19 cellular contexts compared by ENCODE assay signal in genomic region chr6:9539231-9539755, GRCh38.
DNase-seq lines count a peak whose midpoint lies in the region; ATAC-seq, FAIRE-seq and TF ChIP-seq lines count a peak whose summit lies in the region.
"Had no signal": no experiment of that assay in that cellular context is flagged by ENCODE, and none has a peak within 500 bp of the region (broad histone marks: within the 10 kb centered on the region; RNA-seq: fewer than 3 reads in every experiment).

No MANE protein-coding gene starts in this region.

- H3K9ac ChIP-seq in kidney (ENCODE audit: low read length in 2 of 2) (no peak overlapping the region), mesendoderm (ENCODE audit: low read length) (no peak overlapping the region)
- H3K9ac ChIP-seq: GM23248 had no signal

- H3K27ac ChIP-seq in A549, result 0 out of 6 replicates have a peak overlapping the region, but pooled peaks of 1 of the 2 experiments have one; percentile 7
- H3K27ac ChIP-seq in kidney (ENCODE audit: low read depth in 2 of 2, low read length in 2 of 2), result no peak overlapping the region
- no peak overlapping the region for H3K27ac ChIP-seq in mesendoderm (ENCODE audit: low read depth, low read length)
- H3K27ac ChIP-seq: GM23248 had no signal

- TF ChIP-seq EP300 in A549 (IDR thresholded peaks at IDR 0.05), result no peak

- no peak overlapping the region for H2BK15ac ChIP-seq in mesendoderm (replicated peaks; ENCODE audit: low read depth)

- no peak overlapping the region for H4K8ac ChIP-seq in mesendoderm (ENCODE audit: low read depth, low read length)

- CTCF ChIA-PET in A549 (lab: Yijun Ruan, JAX), result interaction anchor here (0.6 kb wide), 1 partner anchor 893 kb away, joined by 4 read pairs; no protein-coding TSS in a partner anchor
- CTCF ChIA-PET in HEK293T (lab: Yijun Ruan, JAX), result interaction anchor here (0.6 kb wide), 1 partner anchor 48 kb away, joined by 3 read pairs; no protein-coding TSS in a partner anchor

- H3K4me3 ChIP-seq in A549 (no peak overlapping the region), kidney (ENCODE audit: low read length in 2 of 2) (no peak overlapping the region), mesendoderm (ENCODE audit: low read length) (no peak overlapping the region)
- H3K4me3 ChIP-seq: GM23248, K562 had no signal

- no peak overlapping the region for H2BK5ac ChIP-seq in mesendoderm (ENCODE audit: low read length)

- TF ChIP-seq CTCF in A549 (IDR thresholded peaks at IDR 0.05), result no peak
- TF ChIP-seq CTCF in kidney (IDR thresholded peaks at IDR 0.05; ENCODE audit: borderline replicate concordance, extremely low read depth, insufficient read depth), result no peak

- no peak overlapping the region for H4K5ac ChIP-seq in mesendoderm (ENCODE audit: low read length)

- H2BK120ac ChIP-seq in mesendoderm (ENCODE audit: low read depth, low read length), result no peak overlapping the region

- H2AK5ac ChIP-seq in mesendoderm (ENCODE audit: low read length), result no peak overlapping the region

- no peak overlapping the region for H3K56ac ChIP-seq in mesendoderm (ENCODE audit: low read length)

- peaks cover 32% of the 10 kb centered on the region for H3K4me1 ChIP-seq in A549
- peaks cover 0 to 2% of the 10 kb centered on the region in 2 donors for H3K4me1 ChIP-seq in kidney (ENCODE audit: control insufficient read depth in 1 of 2, insufficient read depth in 1 of 2, low read depth in 1 of 2, low read length in 2 of 2)
- H3K4me1 ChIP-seq in mesendoderm (ENCODE audit: control insufficient read depth, low read depth, low read length), result no peaks in the 10 kb centered on the region

- no peak overlapping the region for H3K23ac ChIP-seq in mesendoderm (ENCODE audit: low read length)

- ATAC-seq in A549, result peak in 1 of 2 experiments; percentile 23; a peak in 1 of 6 replicates
- ATAC-seq in GM21381 (IDR thresholded peaks at IDR 0.05; ENCODE audit: unreplicated experiment), result no peak
- ATAC-seq: HCT116, K562, SK-N-SH treated with all-trans-retinoic acid at 6 μM for 48 hours had no signal

- H3K79me2 ChIP-seq in mesendoderm (ENCODE audit: control insufficient read depth, insufficient read depth, low read length), result no peaks in the 10 kb centered on the region

- no peaks in the 10 kb centered on the region for H3K27me3 ChIP-seq in mesendoderm (ENCODE audit: insufficient read depth, low read length, poor library complexity)

- H3K18ac ChIP-seq in mesendoderm (ENCODE audit: low read length), result no peak overlapping the region

- peak overlapping the region; percentile 44; the same call in 2 of the 3 replicates for H3K4me2 ChIP-seq in A549
- no peak overlapping the region for H3K4me2 ChIP-seq in mesendoderm (ENCODE audit: low read length)

- POLR2A ChIA-PET in A549 (lab: Yijun Ruan, JAX), result no interaction called here
- POLR2A ChIA-PET in HEK293T (lab: Yijun Ruan, JAX), result no interaction called here

- no peaks in the 10 kb centered on the region for H3K9me3 ChIP-seq in A549
- H3K9me3 ChIP-seq in kidney (ENCODE audit: control insufficient read depth in 1 of 2, low read length in 2 of 2), result no peaks in the 10 kb centered on the region

- intact Hi-C loops in kidney (cut with DNase I), result no loop called here

- FAIRE-seq in A549 (lab: Jason Lieb, UNC) (no peak), kidney (lab: Jason Lieb, UNC) (peak; percentile 83)
- FAIRE-seq: A204.1, K562 had no signal

- H3K36me3 ChIP-seq in kidney (ENCODE audit: control insufficient read depth in 1 of 2, insufficient read depth in 2 of 2, low read length in 2 of 2) (no peaks in the 10 kb centered on the region), mesendoderm (ENCODE audit: control insufficient read depth, insufficient read depth, low read length) (no peaks in the 10 kb centered on the region)

- H3K4ac ChIP-seq in mesendoderm (ENCODE audit: low read depth, low read length), result no peak overlapping the region

- 35% methylated on average over 4 of the region's 4 CpGs for WGBS in A549 (ENCODE audit: missing lambda C conversion rate)
- WGBS in mesendoderm (ENCODE audit: extremely low coverage, insufficient coverage, low lambda C conversion rate), result no CpG with 5 or more reads among the region's 4 CpGs

- DNase-seq in A549 (ENCODE audit: low read depth in 1 of 2, low spot score in 1 of 2) (peak in 1 of 2 experiments; percentile 26), NCI-H69 (lab: John Stamatoyannopoulos, UW) (peak; percentile 52), kidney (no peak), mesendoderm (peak; percentile 32), NCI-H2227 treated with DMSO at 0.1 percent for 48 hours (lab: John Stamatoyannopoulos, UW) (no peak), HEK293T (ENCODE audit: extremely low spot score) (no peak), Ammon's horn (ENCODE audit: low spot score) (no peak)
- DNase-seq: DMS79 treated with DMSO at 0.1 percent for 48 hours, MV-4-11, NCI-H2029 treated with DMSO at 0.1 percent for 48 hours, NCI-H2171 treated with DMSO at 0.1 percent for 48 hours, NCI-H774, SHP77 had no signal

- H3K79me1 ChIP-seq in mesendoderm (ENCODE audit: low read length), result no peaks in the 10 kb centered on the region

- no peak for TF ChIP-seq POLR2A in A549 (IDR thresholded peaks at IDR 0.05; ENCODE audit: low read length)

- no peak for TF ChIP-seq RAD21 in A549 (conservative IDR thresholded peaks at IDR 0.05 in 1 of 2, IDR thresholded peaks at IDR 0.05 in 1 of 2)

TF ChIP-seq in A549, 52 proteins besides CTCF, POLR2A, EP300 and RAD21:
- peak; percentile 25; the same call in 1 of the 2 replicates for TF ChIP-seq MAX (IDR thresholded peaks at IDR 0.05)
- no peak for TF ChIP-seq NPAS2 (CRISPR knock-in tag; IDR thresholded peaks at IDR 0.05; ENCODE audit: borderline replicate concordance)

TF ChIP-seq in HEK293T, 16 proteins besides CTCF, POLR2A, EP300 and RAD21:
- TF ChIP-seq HDGF (IDR thresholded peaks at IDR 0.05; ENCODE audit: borderline replicate concordance), result no peak
- TF ChIP-seq, protein P1, sequence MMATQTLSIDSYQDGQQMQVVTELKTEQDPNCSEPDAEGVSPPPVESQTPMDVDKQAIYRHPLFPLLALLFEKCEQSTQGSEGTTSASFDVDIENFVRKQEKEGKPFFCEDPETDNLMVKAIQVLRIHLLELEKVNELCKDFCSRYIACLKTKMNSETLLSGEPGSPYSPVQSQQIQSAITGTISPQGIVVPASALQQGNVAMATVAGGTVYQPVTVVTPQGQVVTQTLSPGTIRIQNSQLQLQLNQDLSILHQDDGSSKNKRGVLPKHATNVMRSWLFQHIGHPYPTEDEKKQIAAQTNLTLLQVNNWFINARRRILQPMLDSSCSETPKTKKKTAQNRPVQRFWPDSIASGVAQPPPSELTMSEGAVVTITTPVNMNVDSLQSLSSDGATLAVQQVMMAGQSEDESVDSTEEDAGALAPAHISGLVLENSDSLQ (IDR thresholded peaks at IDR 0.05), result no peak
- no peak for TF ChIP-seq SP1 (IDR thresholded peaks at IDR 0.05)
- TF ChIP-seq L3MBTL2 (conservative IDR thresholded peaks at IDR 0.05), result no peak
- no peak for TF ChIP-seq ZNF384 (IDR thresholded peaks at IDR 0.05)
- TF ChIP-seq BHLHE40 (IDR thresholded peaks at IDR 0.05; ENCODE audit: borderline replicate concordance), result no peak
- no peak for TF ChIP-seq FOXA1 (IDR thresholded peaks at IDR 0.05)
- no peak for TF ChIP-seq NFRKB (IDR thresholded peaks at IDR 0.05)
- no peak for TF ChIP-seq ARNT (IDR thresholded peaks at IDR 0.05)
- TF ChIP-seq FOXM1 (IDR thresholded peaks at IDR 0.05; ENCODE audit: borderline replicate concordance), result no peak
- TF ChIP-seq ELF4 (IDR thresholded peaks at IDR 0.05), result no peak
- no peak for TF ChIP-seq TARDBP (IDR thresholded peaks at IDR 0.05)
- TF ChIP-seq FOXK2 (IDR thresholded peaks at IDR 0.05), result no peak
- TF ChIP-seq CTBP1 (IDR thresholded peaks at IDR 0.05; ENCODE audit: borderline replicate concordance), result no peak
- TF ChIP-seq LEF1 (IDR thresholded peaks at IDR 0.05; ENCODE audit: borderline replicate concordance), result no peak

Comparison
In these comparisons a context has a peak if more than half of its experiments do, and no peak if none do; other contexts are left out.
1. DNase-seq: peak in NCI-H69 (single experiment) and mesendoderm (single experiment); none in kidney (single experiment), NCI-H2227 treated with DMSO at 0.1 percent for 48 hours (single experiment), HEK293T (single experiment) and Ammon's horn (single experiment).